In the genomic region with DNA sequence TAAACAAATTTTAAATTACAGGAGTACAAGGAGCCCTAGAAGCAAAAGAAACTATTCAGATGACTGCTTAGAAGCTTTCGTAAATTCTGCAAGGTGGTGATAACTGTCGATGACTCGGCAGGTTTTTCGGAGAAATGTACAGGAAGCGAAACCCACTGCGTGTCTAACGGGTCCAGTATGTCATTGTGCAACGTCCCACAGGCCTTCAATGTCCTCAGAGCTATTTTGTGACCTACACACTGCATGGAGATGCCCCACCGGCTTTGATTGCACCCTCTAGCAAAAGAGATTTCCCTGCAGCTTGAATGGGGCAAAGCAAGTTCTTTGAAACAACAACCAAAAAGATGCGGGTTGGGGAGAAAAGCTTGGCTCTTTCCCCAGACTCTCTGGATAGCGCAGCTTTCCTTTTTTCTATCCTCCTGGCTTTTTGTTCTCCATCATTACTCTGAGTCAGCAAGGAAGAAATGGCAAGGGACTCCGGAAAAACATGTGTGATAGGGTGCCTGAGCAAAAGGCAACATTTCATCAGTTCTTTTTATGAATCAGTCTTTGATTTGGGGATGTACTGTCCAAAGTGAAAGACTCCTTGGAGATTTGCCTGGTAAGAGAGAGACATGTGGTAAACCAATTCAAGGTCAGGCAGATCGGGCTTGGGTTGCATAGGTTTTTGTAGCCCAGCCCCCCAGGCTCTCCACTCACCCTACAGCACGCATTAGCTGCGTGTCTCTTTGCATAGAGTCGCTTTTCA, we compare ENCODE assay signal across 8 cellular contexts.
DNase-seq lines count a peak whose midpoint lies in the region; ATAC-seq and TF ChIP-seq lines count a peak whose summit lies in the region.

No MANE protein-coding gene starts in this region.

- H3K4me1 ChIP-seq in OCI-LY1 (ENCODE audit: insufficient read depth, low read length, severe bottlenecking) = peaks cover 41% of the 10 kb centered on the region
- H3K4me1 ChIP-seq in ascending aorta = peaks cover 0 to 6% of the 10 kb centered on the region in 2 donors

- peak overlapping the region; percentile 91 for H3K27ac ChIP-seq in OCI-LY1 (ENCODE audit: low read depth, low read length, poor library complexity, severe bottlenecking)
- no peak overlapping the region for H3K27ac ChIP-seq in ascending aorta

- no peak overlapping the region for H2AFZ ChIP-seq in OCI-LY1 (ENCODE audit: low read length)

- no peaks in the 10 kb centered on the region for H3K79me2 ChIP-seq in OCI-LY1 (ENCODE audit: insufficient read depth, low read length)

- H3K36me3 ChIP-seq in OCI-LY1 (ENCODE audit: insufficient read depth, low read length) = no peaks in the 10 kb centered on the region
- no peaks in the 10 kb centered on the region for H3K36me3 ChIP-seq in ascending aorta

- H3K9ac ChIP-seq in OCI-LY1 (ENCODE audit: low read length) = peak overlapping the region; percentile 46

- peak; percentile 52 for DNase-seq in stimulated activated CD4-positive, alpha-beta T cell treated with anti-CD3 and anti-CD28 coated beads, Interleukin-1b, Interleukin-23, amount 100 ng/mL, for 48 hours
- DNase-seq in stimulated activated CD4-positive, alpha-beta T cell treated with anti-CD3 and anti-CD28 coated beads, Interleukin-2, amount 100 ng/mL, for 48 hours = no peak
- DNase-seq in ascending aorta (ENCODE audit: low spot score in 2 of 2) (peak; percentile 16 to 76), occipital lobe (lab: John Stamatoyannopoulos, UW) (peak; percentile 2), superior temporal gyrus (ENCODE audit: extremely low spot score) (no peak), HuH-7.5 (ENCODE audit: low spot score) (no peak)

- ATAC-seq in HG02870 (IDR thresholded peaks at IDR 0.05; ENCODE audit: unreplicated experiment) = peak; percentile 71

- intact Hi-C loops in ascending aorta (cut with DNase I) = no loop called here

- no peaks in the 10 kb centered on the region for H3K9me2 ChIP-seq in OCI-LY1 (ENCODE audit: low read depth, low read length)

- no peaks in the 10 kb centered on the region for H3K9me3 ChIP-seq in OCI-LY1 (ENCODE audit: low read length)
- no peaks in the 10 kb centered on the region for H3K9me3 ChIP-seq in ascending aorta

- H4K20me1 ChIP-seq in OCI-LY1 (ENCODE audit: insufficient read depth, low read length) = no peaks in the 10 kb centered on the region

- TF ChIP-seq CTCF in OCI-LY1 (IDR thresholded peaks at IDR 0.05; ENCODE audit: low read length) = no peak
- TF ChIP-seq CTCF in ascending aorta (IDR thresholded peaks at IDR 0.05) = no peak

- H3K4me2 ChIP-seq in OCI-LY1 (ENCODE audit: low read length) = peak overlapping the region; percentile 75

- H3K4me3 ChIP-seq in OCI-LY1 (ENCODE audit: low read depth, low read length, poor library complexity, severe bottlenecking) (peak overlapping the region; percentile 48), ascending aorta (peak overlapping the region; percentile 16 to 21)

- H3F3A ChIP-seq in OCI-LY1 (ENCODE audit: insufficient read depth, low read length) = 0 out of 2 replicates have a peak, but pooled peaks cover 6% of the 10 kb centered on the region

- H3K27me3 ChIP-seq in OCI-LY1 (ENCODE audit: insufficient read depth, low read length) (no peaks in the 10 kb centered on the region), ascending aorta (no peaks in the 10 kb centered on the region)

Comparison
In these comparisons a context has a peak if more than half of its experiments do, and no peak if none do; other contexts are left out.
1. DNase-seq: peak in stimulated activated CD4-positive, alpha-beta T cell treated with anti-CD3 and anti-CD28 coated beads, Interleukin-1b, Interleukin-23, amount 100 ng/mL, for 48 hours (single experiment), ascending aorta (2 of 2) and occipital lobe (single experiment); none in stimulated activated CD4-positive, alpha-beta T cell treated with anti-CD3 and anti-CD28 coated beads, Interleukin-2, amount 100 ng/mL, for 48 hours (0 of 2), superior temporal gyrus (single experiment) and HuH-7.5 (single experiment).